ENCODE assay signal across 19 cellular contexts in the genomic region with DNA sequence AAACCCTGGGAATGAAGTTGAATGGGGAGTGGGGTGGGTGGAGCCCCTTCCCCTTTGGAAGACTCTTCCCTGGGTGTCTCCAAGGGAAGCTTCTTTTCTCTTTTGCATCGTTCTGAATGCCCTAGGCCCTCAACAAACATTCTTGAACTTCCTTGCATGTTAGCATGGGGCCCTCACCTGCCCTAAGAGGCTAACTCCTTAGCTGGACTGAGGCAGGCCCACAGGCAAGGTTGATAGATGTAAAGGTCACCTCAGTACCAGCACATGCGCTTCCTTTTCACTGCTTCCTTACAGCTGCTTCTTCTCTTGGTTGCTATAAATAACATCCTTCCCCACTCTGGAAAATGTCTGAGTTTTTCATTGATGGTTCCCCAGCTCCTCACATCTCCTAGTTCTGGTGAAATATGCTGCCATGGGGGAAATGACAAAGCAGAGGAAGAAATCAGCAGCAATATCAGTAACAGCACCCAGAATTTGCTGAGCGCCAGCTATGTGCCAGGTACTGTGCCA.
DNase-seq lines count a peak whose midpoint lies in the region; ATAC-seq, FAIRE-seq and TF ChIP-seq lines count a peak whose summit lies in the region.
"Had no signal": no experiment of that assay in that cellular context is flagged by ENCODE, and none has a peak within 500 bp of the region (broad histone marks: within the 10 kb centered on the region; RNA-seq: fewer than 3 reads in every experiment).

No MANE protein-coding gene starts in this region.

- peak overlapping the region in 1 of 2 experiments; percentile 45; a peak in 2 of 4 replicates for H4K8ac ChIP-seq in IMR-90 (ENCODE audit: low read depth in 2 of 2, low read length in 2 of 2)

- H3K4me3 Mint-ChIP-seq in neural progenitor cell, result no peak overlapping the region
- H3K4me3 Mint-ChIP-seq: IgD-negative memory B cell had no signal

- CTCF ChIA-PET in IMR-90 (lab: Yijun Ruan, JAX), result interaction anchor here (1.3 kb wide), 1 partner anchor 63 kb away, joined by 3 read pairs; no protein-coding TSS in a partner anchor

- intact Hi-C loops in IMR-90 (cut with micrococcal nuclease), result no loop called here
- intact Hi-C loops in spleen (cut with DNase I; ENCODE audit: low total_unique reads), result no loop called here

- H3K9me3 ChIP-seq in IMR-90 (ENCODE audit: control insufficient read depth, insufficient read depth, low read length) (0 out of 2 replicates have a peak, but pooled peaks cover 2% of the 10 kb centered on the region), stomach smooth muscle (ENCODE audit: control insufficient read depth in 2 of 2, low read length in 2 of 2) (peaks cover 0 to 2% of the 10 kb centered on the region in 2 donors), neural progenitor cell (ENCODE audit: low read depth) (no peaks in the 10 kb centered on the region), spleen (peaks cover 0 to 3% (median 0%) of the 10 kb centered on the region in 8 donors)
- H3K9me3 ChIP-seq: HAP-1 had no signal

- H3F3A ChIP-seq in neural progenitor cell (ENCODE audit: low read depth), result no peaks in the 10 kb centered on the region

- no peak for ATAC-seq in IMR-90 (ENCODE audit: low read depth)
- no peak for ATAC-seq in HG03571 (IDR thresholded peaks at IDR 0.05; ENCODE audit: unreplicated experiment)
- ATAC-seq: GM12878 had no signal

- peak overlapping the region; percentile 43; the same call in 1 of the 2 replicates for H2BK20ac ChIP-seq in IMR-90 (ENCODE audit: low read depth, low read length)

- H3K4me2 ChIP-seq in IMR-90 (ENCODE audit: low read depth, low read length) (no peak overlapping the region), neural progenitor cell (no peak overlapping the region)

- no peaks in the 10 kb centered on the region for H3K27me3 ChIP-seq in IMR-90 (ENCODE audit: control insufficient read depth, insufficient read depth, low read length)
- no peaks in the 10 kb centered on the region for H3K27me3 ChIP-seq in bronchial epithelial cell (ENCODE audit: control insufficient read depth, insufficient read depth, low read length)
- H3K27me3 ChIP-seq in stomach smooth muscle (ENCODE audit: control insufficient read depth in 1 of 2, insufficient read depth in 2 of 2, low read length in 2 of 2), result no peaks in the 10 kb centered on the region
- H3K27me3 ChIP-seq in neural progenitor cell, result no peaks in the 10 kb centered on the region
- H3K27me3 ChIP-seq in spleen (replicated peaks in 1 of 7), result peaks cover 0 to 4% (median 0%) of the 10 kb centered on the region in 7 donors

- no peak overlapping the region; the same call in 2 of the 3 replicates for H2BK15ac ChIP-seq in IMR-90 (ENCODE audit: low read depth, low read length)

- no peaks in the 10 kb centered on the region for H3K79me2 ChIP-seq in neural progenitor cell (ENCODE audit: low read depth)

- POLR2A ChIA-PET in IMR-90 (lab: Charles Lee; ENCODE audit: unreplicated experiment), result no interaction called here

- DNase-seq in IMR-90, result no peak
- no peak for DNase-seq in bronchial epithelial cell (ENCODE audit: low read depth)
- peak; percentile 33 for DNase-seq in myocyte (ENCODE audit: low read depth)
- DNase-seq in neural progenitor cell (ENCODE audit: low spot score), result no peak
- no peak for DNase-seq in spleen
- DNase-seq in DMS153 treated with DMSO at 0.1 percent for 48 hours (lab: John Stamatoyannopoulos, UW; ENCODE audit: unreplicated experiment), result no peak
- DNase-seq: DMS79; NCI-H1436 treated with DMSO at 0.1 percent for 48 hours; NCI-H2081; NCI-H524; NK-92 treated with Interleukin-12 subunit alpha and Interleukin-12 subunit beta, amount 100 ng/mL, for 24 hours; OCI-M1 had no signal

- TF ChIP-seq RAD21 in IMR-90 (IDR thresholded peaks at IDR 0.05; ENCODE audit: low read length), result no peak

- H3K56ac ChIP-seq in IMR-90 (ENCODE audit: extremely low read depth, insufficient read depth, low read length), result no peak overlapping the region

- TF ChIP-seq CTCF in IMR-90 (conservative IDR thresholded peaks at IDR 0.05; ENCODE audit: low read depth, low read length), result no peak
- no peak for TF ChIP-seq CTCF in bronchial epithelial cell (IDR thresholded peaks at IDR 0.05; ENCODE audit: insufficient read depth, low read length, severe bottlenecking)
- no peak for TF ChIP-seq CTCF in neural progenitor cell (IDR thresholded peaks at IDR 0.05)
- no peak for TF ChIP-seq CTCF in spleen (IDR thresholded peaks at IDR 0.05 in 8 of 11, conservative IDR thresholded peaks at IDR 0.05 in 3 of 11)

- BruUV-seq in IMR-90 (replicated peaks; lab: Mats Ljungman, UMichigan), result no TSS peak

- peak overlapping the region; percentile 44; the same call in 1 of the 2 replicates for H4K5ac ChIP-seq in IMR-90 (ENCODE audit: low read depth, low read length)

- in situ Hi-C loops in IMR-90 (cut with MboI; ENCODE audit: low sequenced_read_pairs), result no loop called here

- H3K4ac ChIP-seq in IMR-90 (ENCODE audit: low read depth, low read length), result peak overlapping the region; percentile 65

- peak overlapping the region; percentile 22; the same call in 1 of the 2 replicates for H3K14ac ChIP-seq in IMR-90 (replicated peaks; ENCODE audit: low read depth, low read length)

- no peak overlapping the region for H3K9ac ChIP-seq in IMR-90 (ENCODE audit: low read depth, low read length)
- H3K9ac ChIP-seq in stomach smooth muscle (ENCODE audit: low read length in 2 of 2), result no peak overlapping the region
- H3K9ac ChIP-seq in neural progenitor cell, result no peak overlapping the region

- H2BK5ac ChIP-seq in IMR-90 (ENCODE audit: low read depth, low read length, poor library complexity, severe bottlenecking), result no peak overlapping the region

- peaks cover 12% of the 10 kb centered on the region; the same call in 1 of the 2 replicates for H3K9me1 ChIP-seq in IMR-90 (ENCODE audit: insufficient read depth, low read length)

- FAIRE-seq in bronchial epithelial cell (lab: Jason Lieb, UNC), result no peak
- FAIRE-seq: GM12878, GM18507 had no signal

- H3K27me3 Mint-ChIP-seq in neural progenitor cell (ENCODE audit: insufficient read depth, low read depth), result peaks cover 4% of the 10 kb centered on the region

- H3K36me3 Mint-ChIP-seq in neural progenitor cell, result no peaks in the 10 kb centered on the region
- H3K36me3 Mint-ChIP-seq: IgD-negative memory B cell had no signal

- 0 out of 2 replicates have a peak overlapping the region, but pooled peaks have one; percentile 29 for H3K23ac ChIP-seq in IMR-90 (ENCODE audit: low read depth, low read length)

- whole genome bisulfite sequencing in IMR-90 (ENCODE audit: extremely low coverage in 2 of 2, insufficient read length in 1 of 2), 2 experiments, result no CpG with 5 or more reads among the region's 3 CpGs
- WGBS in spleen, 5 donors, result 77 to 85% (median 83%) methylated on average over 3 of the region's 3 CpGs

- H3K4me1 ChIP-seq in IMR-90 (ENCODE audit: control insufficient read depth, insufficient read depth, low read length), result peaks cover 15% of the 10 kb centered on the region
- H3K4me1 ChIP-seq in stomach smooth muscle (ENCODE audit: control insufficient read depth, insufficient read depth, low read length), result peaks cover 17% of the 10 kb centered on the region
- no peaks in the 10 kb centered on the region for H3K4me1 ChIP-seq in neural progenitor cell
- H3K4me1 ChIP-seq in spleen, result no peaks in the 10 kb centered on the region
- H3K4me1 ChIP-seq: HAP-1 had no signal

- H3K9me3 Mint-ChIP-seq in neural progenitor cell, result peaks cover 2% of the 10 kb centered on the region

- H3K4me3 ChIP-seq in IMR-90 (ENCODE audit: insufficient read depth, low read depth, low read length) (no peak overlapping the region), bronchial epithelial cell (ENCODE audit: low read depth, low read length) (peak overlapping the region; percentile 61), stomach smooth muscle (ENCODE audit: low read length in 2 of 2) (peak overlapping the region in 1 of 2 donors; percentile 15), neural progenitor cell (no peak overlapping the region), spleen (no peak overlapping the region)
- H3K4me3 ChIP-seq: GM12878, HAP-1 had no signal

- H3K27ac Mint-ChIP-seq in neural progenitor cell, result no peak overlapping the region
- H3K27ac Mint-ChIP-seq: IgD-negative memory B cell had no signal

- peak overlapping the region; percentile 28; the same call in 1 of the 2 replicates for H2BK120ac ChIP-seq in IMR-90 (ENCODE audit: low read depth, low read length)

- dilution Hi-C loops in IMR-90 (cut with HindIII; ENCODE audit: low sequenced_read_pairs, unreplicated experiment), result no loop called here

- no peak overlapping the region for H2AK9ac ChIP-seq in IMR-90 (replicated peaks; ENCODE audit: low read depth, low read length, poor library complexity)

- H3K36me3 ChIP-seq in IMR-90 (ENCODE audit: control insufficient read depth, insufficient read depth, low read length), result no peaks in the 10 kb centered on the region
- H3K36me3 ChIP-seq in bronchial epithelial cell (ENCODE audit: control insufficient read depth, insufficient read depth, low read length), result peaks cover 13% of the 10 kb centered on the region
- no peaks in the 10 kb centered on the region for H3K36me3 ChIP-seq in stomach smooth muscle (ENCODE audit: control insufficient read depth in 2 of 2, insufficient read depth in 2 of 2, low read length in 2 of 2)
- H3K36me3 ChIP-seq in neural progenitor cell, result no peaks in the 10 kb centered on the region
- no peaks in the 10 kb centered on the region for H3K36me3 ChIP-seq in spleen
- H3K36me3 ChIP-seq: HAP-1 had no signal

- H3K18ac ChIP-seq in IMR-90 (ENCODE audit: low read depth, low read length), result peak overlapping the region; percentile 6; the same call in 1 of the 2 replicates

- H3K79me1 ChIP-seq in IMR-90 (ENCODE audit: low read depth in 1 of 2, low read length in 2 of 2), result no peaks in the 10 kb centered on the region; a peak in 1 of 4 replicates

- TF ChIP-seq POLR2A in IMR-90 (IDR thresholded peaks at IDR 0.05; ENCODE audit: low read depth, low read length) (no peak), spleen (IDR thresholded peaks at IDR 0.05) (no peak)

- no peak overlapping the region for H3K27ac ChIP-seq in IMR-90 (ENCODE audit: insufficient read depth, low read length)
- H3K27ac ChIP-seq in stomach smooth muscle (ENCODE audit: low read length), result peak overlapping the region; percentile 18
- no peak overlapping the region for H3K27ac ChIP-seq in neural progenitor cell
- peak overlapping the region in 2 of 8 donors; percentile 21 to 57 for H3K27ac ChIP-seq in spleen
- H3K27ac ChIP-seq: C4-2B had no signal

- H2AFZ ChIP-seq in IMR-90 (replicated peaks; ENCODE audit: low read length, poor library complexity) (no peak overlapping the region), neural progenitor cell (replicated peaks) (no peak overlapping the region)

- peak overlapping the region; percentile 74 for H2AK5ac ChIP-seq in IMR-90 (ENCODE audit: low read depth, low read length)

- peak overlapping the region; percentile 47; the same call in 1 of the 2 replicates for H4K91ac ChIP-seq in IMR-90 (ENCODE audit: insufficient read depth, low read depth, low read length)

- no peaks in the 10 kb centered on the region for H3K4me1 Mint-ChIP-seq in neural progenitor cell
- H3K4me1 Mint-ChIP-seq: IgD-negative memory B cell had no signal

- H4K20me1 ChIP-seq in IMR-90 (ENCODE audit: insufficient read depth, low read length) (no peaks in the 10 kb centered on the region), neural progenitor cell (ENCODE audit: low read depth) (no peaks in the 10 kb centered on the region)

TF ChIP-seq in IMR-90, 13 proteins besides CTCF, POLR2A, EP300 and RAD21 (continues in another document):
- TF ChIP-seq BHLHE40 (IDR thresholded peaks at IDR 0.05; ENCODE audit: low read depth, low read length), result no peak
- no peak for TF ChIP-seq RCOR1 (IDR thresholded peaks at IDR 0.05; ENCODE audit: insufficient replicate concordance, low read length)
